1 cellular context compared by ENCODE assay signal in the genomic region with DNA sequence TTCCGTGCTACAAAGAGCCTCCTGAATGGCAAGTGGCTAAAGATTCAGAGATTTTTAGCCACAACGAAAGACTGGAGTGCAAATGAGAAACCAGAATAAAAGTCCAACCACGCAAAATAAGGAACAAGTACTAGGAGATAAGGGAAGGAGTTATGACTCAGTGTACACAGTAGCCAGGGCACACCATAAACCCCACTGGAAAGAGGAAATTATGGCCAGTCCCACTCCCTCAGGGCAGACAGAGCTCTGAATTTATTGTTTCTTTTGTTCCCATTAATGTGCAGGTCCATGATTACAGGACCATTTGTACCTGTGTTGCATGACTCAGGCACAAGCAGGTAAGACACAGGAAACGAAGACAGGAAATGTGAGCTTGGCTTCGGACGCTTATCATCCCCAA.
TF ChIP-seq lines count a peak whose summit lies in the region.

No MANE protein-coding gene starts in this region.

TF ChIP-seq in H1, 55 proteins besides CTCF, POLR2A, EP300 and RAD21:
- TF ChIP-seq SIX5 (IDR thresholded peaks at IDR 0.05; ENCODE audit: low read depth, low read length) (no peak), CTBP2 (IDR thresholded peaks at IDR 0.05; ENCODE audit: borderline replicate concordance, insufficient read depth, insufficient read length, low read length) (no peak), E2F6 (IDR thresholded peaks at IDR 0.05) (no peak), TAF1 (IDR thresholded peaks at IDR 0.05; ENCODE audit: low read depth, low read length) (no peak), POU5F1 (IDR thresholded peaks at IDR 0.05; ENCODE audit: low read depth, low read length) (no peak), HDAC2 (IDR thresholded peaks at IDR 0.05; ENCODE audit: borderline replicate concordance in 1 of 2, low read depth in 2 of 2, low read length in 2 of 2) (no peak), ASH2L (IDR thresholded peaks at IDR 0.05; ENCODE audit: low read length) (no peak), RNF2 (IDR thresholded peaks at IDR 0.05; ENCODE audit: borderline replicate concordance, low read depth, low read length, missing control alignments, poor library complexity, severe bottlenecking) (no peak), GABPA (IDR thresholded peaks at IDR 0.05; ENCODE audit: borderline replicate concordance, insufficient read depth, low read length) (no peak), RFX5 (IDR thresholded peaks at IDR 0.05; ENCODE audit: borderline replicate concordance, low read depth, low read length) (no peak)
- TF ChIP-seq, protein P1, sequence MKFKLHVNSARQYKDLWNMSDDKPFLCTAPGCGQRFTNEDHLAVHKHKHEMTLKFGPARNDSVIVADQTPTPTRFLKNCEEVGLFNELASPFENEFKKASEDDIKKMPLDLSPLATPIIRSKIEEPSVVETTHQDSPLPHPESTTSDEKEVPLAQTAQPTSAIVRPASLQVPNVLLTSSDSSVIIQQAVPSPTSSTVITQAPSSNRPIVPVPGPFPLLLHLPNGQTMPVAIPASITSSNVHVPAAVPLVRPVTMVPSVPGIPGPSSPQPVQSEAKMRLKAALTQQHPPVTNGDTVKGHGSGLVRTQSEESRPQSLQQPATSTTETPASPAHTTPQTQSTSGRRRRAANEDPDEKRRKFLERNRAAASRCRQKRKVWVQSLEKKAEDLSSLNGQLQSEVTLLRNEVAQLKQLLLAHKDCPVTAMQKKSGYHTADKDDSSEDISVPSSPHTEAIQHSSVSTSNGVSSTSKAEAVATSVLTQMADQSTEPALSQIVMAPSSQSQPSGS (IDR thresholded peaks at IDR 0.05; ENCODE audit: low read length), result no peak
